ENCODE assay signal across 8 cellular contexts in the genomic region with DNA sequence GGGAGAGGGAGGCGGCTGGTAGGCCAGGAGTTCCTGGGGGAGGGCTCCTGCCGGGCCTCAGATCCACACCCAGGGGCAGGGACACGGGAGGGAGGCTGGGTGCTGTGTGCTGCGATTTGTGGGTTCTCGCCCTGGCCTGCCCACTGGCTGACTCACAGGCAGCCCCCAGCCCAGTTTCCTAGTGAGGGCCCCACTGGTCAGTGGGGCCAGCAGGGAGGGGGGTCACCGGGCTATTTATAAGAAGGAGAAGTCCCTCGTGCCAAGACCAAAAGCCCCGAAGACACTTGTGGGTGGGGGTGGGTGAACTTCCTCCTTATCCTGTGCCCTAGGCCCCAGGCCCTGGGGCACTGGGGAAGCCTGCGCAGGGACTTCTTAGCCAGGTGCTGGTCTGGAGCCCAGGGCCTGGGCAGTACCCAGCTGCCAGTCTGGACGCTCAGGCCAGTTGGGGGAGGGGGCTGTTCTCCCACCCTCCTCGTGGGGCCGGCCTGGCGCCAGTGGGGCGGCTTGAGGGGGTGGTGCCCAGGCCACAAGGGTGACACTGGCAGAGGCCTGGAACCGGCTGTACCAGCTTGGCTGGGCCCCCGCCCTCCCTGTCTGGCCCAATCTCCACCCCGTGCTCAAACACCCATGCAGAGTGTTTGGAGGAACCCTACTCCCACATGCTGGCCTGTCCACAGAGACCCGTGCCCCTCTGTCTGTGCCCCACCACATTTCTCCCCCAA. TPM values are rescaled to one million over a fixed set of nuclear protein-coding genes. Genes with fewer than 3 reads are reported as not detected.
DNase-seq lines count a peak whose midpoint lies in the region; ATAC-seq and TF ChIP-seq lines count a peak whose summit lies in the region.

No MANE protein-coding gene starts in this region.

- H3K27me3 Mint-ChIP-seq in activated CD4-positive, alpha-beta T cell treated with anti-CD3 and anti-CD28 coated beads, Interleukin-2, amount 10 ng/mL, durations not matched to agents 24 days and 14 days, result no peaks in the 10 kb centered on the region

- TF ChIP-seq EP300 in transverse colon (IDR thresholded peaks at IDR 0.05; ENCODE audit: low read depth), result peak; percentile 4

- no peaks in the 10 kb centered on the region for H3K9me3 Mint-ChIP-seq in activated CD4-positive, alpha-beta T cell treated with anti-CD3 and anti-CD28 coated beads, Interleukin-2, amount 10 ng/mL, durations not matched to agents 24 days and 14 days

- H3K27me3 ChIP-seq in lung (ENCODE audit: control insufficient read depth, insufficient read depth), result no peaks in the 10 kb centered on the region
- H3K27me3 ChIP-seq in transverse colon, result no peaks in the 10 kb centered on the region

- H3K4me3 ChIP-seq in lung (no peak overlapping the region), transverse colon (no peak overlapping the region)

- TF ChIP-seq CTCF in lung (IDR thresholded peaks at IDR 0.05; ENCODE audit: control extremely low read depth, extremely low read depth) (no peak), transverse colon (IDR thresholded peaks at IDR 0.05) (no peak)

- peak; percentile 46 for TF ChIP-seq POLR2A in transverse colon (IDR thresholded peaks at IDR 0.05)

- in situ Hi-C loops in transverse colon (cut with MboI; ENCODE audit: low pct_ligation_motif_present in 1 of 4, low pct_unique_long_range_greater_than_20kb in 1 of 4, low sequenced_read_pairs in 3 of 4), result no loop called here

- H3K9me3 ChIP-seq in lung (ENCODE audit: control insufficient read depth in 2 of 2, insufficient read depth in 1 of 2, low read length in 1 of 2) (no peaks in the 10 kb centered on the region), transverse colon (no peaks in the 10 kb centered on the region)

- no peak overlapping the region for H3K4me3 Mint-ChIP-seq in activated CD4-positive, alpha-beta T cell treated with anti-CD3 and anti-CD28 coated beads, Interleukin-2, amount 10 ng/mL, durations not matched to agents 24 days and 14 days

- H3K27ac ChIP-seq in angular gyrus (ENCODE audit: low read depth, low read length) (peak overlapping the region; percentile 70), lung (ENCODE audit: low read depth in 1 of 2, low read length in 1 of 2) (peak overlapping the region; percentile 34 to 87), transverse colon (peak overlapping the region; percentile 97 to 99 (median 98))

- H3K36me3 ChIP-seq in lung (ENCODE audit: control insufficient read depth in 2 of 2, insufficient read depth in 2 of 2, low read length in 2 of 2) (no peaks in the 10 kb centered on the region), transverse colon (no peaks in the 10 kb centered on the region)

- H3K36me3 Mint-ChIP-seq in activated CD4-positive, alpha-beta T cell treated with anti-CD3 and anti-CD28 coated beads, Interleukin-2, amount 10 ng/mL, durations not matched to agents 24 days and 14 days (ENCODE audit: low read depth), result no peaks in the 10 kb centered on the region

- intact Hi-C loops in activated CD4-positive, alpha-beta T cell treated with anti-CD3 and anti-CD28 coated beads, Interleukin-2, amount 10 ng/mL, durations not matched to agents 24 days and 14 days (cut with micrococcal nuclease), result no loop called here
- intact Hi-C loops in transverse colon (cut with DNase I; ENCODE audit: low total_unique reads), result loop anchor here (10.0 kb wide), 1 partner anchor 368 kb away; the partner anchor contains the start of genes IER2 and STX10

- peak; percentile 61 for DNase-seq in activated CD4-positive, alpha-beta T cell treated with anti-CD3 and anti-CD28 coated beads, Interleukin-2, amount 10 ng/mL, durations not matched to agents 24 days and 14 days
- DNase-seq in activated CD4-positive, alpha-beta T cell treated with anti-CD3 and anti-CD28 coated beads, Interleukin-2, amount 50 U/mL, for 4 hours, result no peak
- DNase-seq in lung (ENCODE audit: low spot score), result peak; percentile 84
- peak; percentile 86 for DNase-seq in transverse colon
- DNase-seq in 8988T, result no peak
- DNase-seq in SW480 (ENCODE audit: low spot score), result no peak

- H3K4me1 Mint-ChIP-seq in activated CD4-positive, alpha-beta T cell treated with anti-CD3 and anti-CD28 coated beads, Interleukin-2, amount 10 ng/mL, durations not matched to agents 24 days and 14 days, result peaks cover 31% of the 10 kb centered on the region

- H3K4me1 ChIP-seq in lung (ENCODE audit: control insufficient read depth in 2 of 2, insufficient read depth in 2 of 2, low read length in 2 of 2) (peaks cover 0 to 36% of the 10 kb centered on the region in 2 donors), transverse colon (peaks cover 46 to 83% (median 80%) of the 10 kb centered on the region in 4 donors)

- ATAC-seq in lung (ENCODE audit: insufficient read depth, low FRiP score), result no peak
- ATAC-seq in HG03439 (IDR thresholded peaks at IDR 0.05; ENCODE audit: unreplicated experiment), result no peak

- H3K27ac Mint-ChIP-seq in activated CD4-positive, alpha-beta T cell treated with anti-CD3 and anti-CD28 coated beads, Interleukin-2, amount 10 ng/mL, durations not matched to agents 24 days and 14 days, result peak overlapping the region; percentile 18

- 10 to 22% methylated on average over 17 to 18 of the region's 18 CpGs for WGBS in lung, 2 donors
- WGBS in transverse colon (ENCODE audit: low coverage in 1 of 2), 2 donors, result 39% methylated on average over 15 of the region's 18 CpGs; no CpG with 5 or more reads in 1 of the 2 donors

RNA-seq across cellular contexts. Expression of gene JUNB, which starts 5.0 kb away (rescaled TPM):
- total RNA-seq in activated CD4-positive, alpha-beta T cell treated with anti-CD3 and anti-CD28 coated beads, Interleukin-2, amount 10 ng/mL, durations not matched to agents 24 days and 14 days, result 302 and 310 TPM in 2 replicates
- 100 to 1,000 TPM; 121 to 205 TPM for total RNA-seq in lung
- polyA plus RNA-seq in lung, result 100 to 1,000 TPM; 111 to 689 TPM
- 100 to 1,000 TPM; 386 to 857 (median 664) TPM for total RNA-seq in transverse colon

RNA-seq across cellular contexts. Expression of gene HOOK2, which starts 11.0 kb away (rescaled TPM):
- 17.8 and 18.3 TPM in 2 replicates for total RNA-seq in activated CD4-positive, alpha-beta T cell treated with anti-CD3 and anti-CD28 coated beads, Interleukin-2, amount 10 ng/mL, durations not matched to agents 24 days and 14 days
- total RNA-seq in lung (10 to 100 TPM; 46.9 to 67.4 TPM), transverse colon (100 to 1,000 TPM; 138 to 387 (median 215) TPM)
- polyA plus RNA-seq in lung, result 10 to 100 TPM; 39.8 to 54.3 TPM

RNA-seq across cellular contexts. Expression of gene PRDX2, which starts 15.3 kb away (rescaled TPM):
- total RNA-seq in activated CD4-positive, alpha-beta T cell treated with anti-CD3 and anti-CD28 coated beads, Interleukin-2, amount 10 ng/mL, durations not matched to agents 24 days and 14 days, result 277 and 294 TPM in 2 replicates
- total RNA-seq in lung (100 to 1,000 TPM; 166 to 196 TPM), transverse colon (100 to 1,000 TPM; 172 to 357 (median 198) TPM)
- polyA plus RNA-seq in lung, result 100 to 1,000 TPM; 132 to 181 TPM

RNA-seq across cellular contexts. Expression of gene THSD8, which starts 15.6 kb away (rescaled TPM):
- 26.8 and 32.7 TPM in 2 replicates for total RNA-seq in activated CD4-positive, alpha-beta T cell treated with anti-CD3 and anti-CD28 coated beads, Interleukin-2, amount 10 ng/mL, durations not matched to agents 24 days and 14 days
- total RNA-seq in lung (1 to 10 TPM; 1.8 to 2.2 TPM), transverse colon (1 to 10 TPM in 1 of 4 donors, not detected in 3; 1.6 TPM)
- polyA plus RNA-seq in lung, result 1 to 10 TPM in 1 of 2 donors, under 1 TPM in 1; 0.10 to 6.2 TPM

RNA-seq across cellular contexts. Expression of gene RNASEH2A, which starts 20.1 kb away (rescaled TPM):
- total RNA-seq in activated CD4-positive, alpha-beta T cell treated with anti-CD3 and anti-CD28 coated beads, Interleukin-2, amount 10 ng/mL, durations not matched to agents 24 days and 14 days, result 35.8 and 51.5 TPM in 2 replicates
- total RNA-seq in lung, result 10 to 100 TPM in 1 of 2 donors, 1 to 10 TPM in 1; 7.5 to 16.1 TPM
- polyA plus RNA-seq in lung, result 10 to 100 TPM in 1 of 2 donors, 1 to 10 TPM in 1; 7.3 to 11.1 TPM
- 10 to 100 TPM in 1 of 4 donors, 1 to 10 TPM in 2, not detected in 1; 2.7 to 17.5 (median 4.0) TPM for total RNA-seq in transverse colon

Comparison
In these comparisons a context has a peak if more than half of its experiments do, and no peak if none do; other contexts are left out.
1. DNase-seq: peak in activated CD4-positive, alpha-beta T cell treated with anti-CD3 and anti-CD28 coated beads, Interleukin-2, amount 10 ng/mL, durations not matched to agents 24 days and 14 days (single experiment), lung (single experiment) and transverse colon (single experiment); none in activated CD4-positive, alpha-beta T cell treated with anti-CD3 and anti-CD28 coated beads, Interleukin-2, amount 50 U/mL, for 4 hours (0 of 2), 8988T (single experiment) and SW480 (single experiment).
2. Peak in every context shown above with its lines, with median percentiles within 50 percentile points of each other: H3K27ac ChIP-seq.